11 cellular contexts compared by ENCODE assay signal in the genomic region with DNA sequence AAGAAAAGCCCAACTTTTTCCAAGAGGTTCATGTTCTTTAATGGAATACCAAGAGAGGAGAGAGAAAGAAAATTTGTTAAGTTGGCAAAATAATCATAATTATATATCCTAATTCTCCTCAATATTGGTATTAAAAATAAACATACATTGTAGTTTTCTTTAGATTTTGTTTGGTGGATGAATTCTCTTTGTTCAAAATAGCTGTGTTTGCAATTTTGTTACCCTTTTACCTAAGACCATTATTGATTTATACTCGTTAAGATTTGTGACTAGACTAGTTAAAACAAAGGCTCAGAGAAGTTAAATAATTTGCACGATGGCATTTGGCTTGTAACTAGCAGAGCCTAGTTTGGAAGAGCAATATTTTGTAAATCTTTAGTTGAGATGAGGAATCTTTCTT. TPM values are rescaled to one million over a fixed set of nuclear protein-coding genes. Genes with fewer than 3 reads are reported as not detected.
"Had no signal": no experiment of that assay in that cellular context is flagged by ENCODE, and none has a peak within 500 bp of the region (broad histone marks: within the 10 kb centered on the region; RNA-seq: fewer than 3 reads in every experiment).

No MANE protein-coding gene starts in this region.

- H3K27ac ChIP-seq: GM23248, KMS-11 had no signal

- H3K4me1 ChIP-seq: HAP-1 had no signal

- H3K9me3 ChIP-seq: HAP-1 had no signal

- ATAC-seq: HCT116 had no signal

- FAIRE-seq: HTR-8/SVneo had no signal

- H3K4me2 ChIP-seq: KMS-11 had no signal

- H3K4me3 ChIP-seq: GM23248, HAP-1 had no signal

- H3K9ac ChIP-seq: GM23248, KMS-11 had no signal

- H3K36me3 ChIP-seq: HAP-1 had no signal

- H2AFZ ChIP-seq: GM23248 had no signal

- DNase-seq: GM23248, GOT3, H7, HFFc6, Karpas-422, KBM-7 had no signal

RNA-seq across cellular contexts. Expression of gene LRRC19, which starts 9.7 kb away (rescaled TPM):
- total RNA-seq: GM23248, H4, H7, HFFc6 had no signal
